Comparison of ENCODE assay signal across 21 cellular contexts in genomic region chr3:127114337-127115070, GRCh38.
DNase-seq lines count a peak whose midpoint lies in the region; ATAC-seq and TF ChIP-seq lines count a peak whose summit lies in the region.
"Had no signal": no experiment of that assay in that cellular context is flagged by ENCODE, and none has a peak within 500 bp of the region (broad histone marks: within the 10 kb centered on the region; RNA-seq: fewer than 3 reads in every experiment).

No MANE protein-coding gene starts in this region.

- H3K4me1 Mint-ChIP-seq in activated CD8-positive, alpha-beta memory T cell treated with anti-CD3 and anti-CD28 coated beads, Interleukin-2, amount 10 ng/mL, durations not matched to agents 7 days and 5 days, result no peaks in the 10 kb centered on the region
- no peaks in the 10 kb centered on the region for H3K4me1 Mint-ChIP-seq in stimulated activated memory B cell treated with anti-CD40 and anti-IgM and Interleukin-4, amounts not matched to agents 10 μg/mL and 1 μg/mL and 100 μg/mL, for 72 hours
- no peaks in the 10 kb centered on the region for H3K4me1 Mint-ChIP-seq in activated naive CD4-positive, alpha-beta T cell treated with anti-CD3 and anti-CD28 coated beads, Interleukin-2, amount 10 ng/mL, durations not matched to agents 7 days and 5 days
- H3K4me1 Mint-ChIP-seq: CD4-positive, alpha-beta memory T cell; memory B cell; T-helper 17 cell had no signal

- H3K4me3 Mint-ChIP-seq in activated CD8-positive, alpha-beta memory T cell treated with anti-CD3 and anti-CD28 coated beads, Interleukin-2, amount 10 ng/mL, durations not matched to agents 7 days and 5 days, result no peak overlapping the region
- H3K4me3 Mint-ChIP-seq in stimulated activated memory B cell treated with anti-CD40 and anti-IgM and Interleukin-4, amounts not matched to agents 10 μg/mL and 1 μg/mL and 100 μg/mL, for 72 hours, result no peak overlapping the region
- H3K4me3 Mint-ChIP-seq in activated naive CD4-positive, alpha-beta T cell treated with anti-CD3 and anti-CD28 coated beads, Interleukin-2, amount 10 ng/mL, durations not matched to agents 7 days and 5 days, result no peak overlapping the region
- H3K4me3 Mint-ChIP-seq: CD4-positive, alpha-beta memory T cell; memory B cell; T-helper 17 cell had no signal

- no peak for TF ChIP-seq CTCF in RWPE1 (conservative IDR thresholded peaks at IDR 0.05; ENCODE audit: low read depth)

- no peaks in the 10 kb centered on the region for H3K36me3 Mint-ChIP-seq in activated CD8-positive, alpha-beta memory T cell treated with anti-CD3 and anti-CD28 coated beads, Interleukin-2, amount 10 ng/mL, durations not matched to agents 7 days and 5 days
- H3K36me3 Mint-ChIP-seq in stimulated activated memory B cell treated with anti-CD40 and anti-IgM and Interleukin-4, amounts not matched to agents 10 μg/mL and 1 μg/mL and 100 μg/mL, for 72 hours, result no peaks in the 10 kb centered on the region
- H3K36me3 Mint-ChIP-seq in activated naive CD4-positive, alpha-beta T cell treated with anti-CD3 and anti-CD28 coated beads, Interleukin-2, amount 10 ng/mL, durations not matched to agents 7 days and 5 days, result no peaks in the 10 kb centered on the region
- H3K36me3 Mint-ChIP-seq: CD4-positive, alpha-beta memory T cell had no signal

- peaks cover 3% of the 10 kb centered on the region for H3K9me3 Mint-ChIP-seq in activated CD8-positive, alpha-beta memory T cell treated with anti-CD3 and anti-CD28 coated beads, Interleukin-2, amount 10 ng/mL, durations not matched to agents 7 days and 5 days (ENCODE audit: low read depth)
- peaks cover 13% of the 10 kb centered on the region for H3K9me3 Mint-ChIP-seq in stimulated activated memory B cell treated with anti-CD40 and anti-IgM and Interleukin-4, amounts not matched to agents 10 μg/mL and 1 μg/mL and 100 μg/mL, for 72 hours
- H3K9me3 Mint-ChIP-seq in activated naive CD4-positive, alpha-beta T cell treated with anti-CD3 and anti-CD28 coated beads, Interleukin-2, amount 10 ng/mL, durations not matched to agents 7 days and 5 days, result peaks cover 5% of the 10 kb centered on the region

- CTCF ChIA-PET in activated CD8-positive, alpha-beta memory T cell treated with anti-CD3 and anti-CD28 coated beads, Interleukin-2, amount 10 ng/mL, durations not matched to agents 7 days and 5 days (lab: Charles Lee), result no interaction called here
- CTCF ChIA-PET in activated naive CD4-positive, alpha-beta T cell treated with anti-CD3 and anti-CD28 coated beads, Interleukin-2, amount 10 ng/mL, durations not matched to agents 7 days and 5 days (lab: Charles Lee), result no interaction called here
- CTCF ChIA-PET in RWPE1 (lab: Yijun Ruan, JAX), result no interaction called here

- peak; percentile 50 for DNase-seq in DMS 273 (lab: John Stamatoyannopoulos, UW; ENCODE audit: unreplicated experiment)
- no peak for DNase-seq in DMS 273 treated with DMSO at 0.1 percent for 48 hours (lab: John Stamatoyannopoulos, UW)
- DNase-seq in activated CD8-positive, alpha-beta memory T cell treated with anti-CD3 and anti-CD28 coated beads, Interleukin-2, amount 50 U/mL, for 48 hours, result peak; percentile 15
- no peak for DNase-seq in activated CD8-positive, alpha-beta memory T cell treated with anti-CD3 and anti-CD28 coated beads, Interleukin-2, amount 10 ng/mL, durations not matched to agents 7 days and 5 days
- peak; percentile 80 for DNase-seq in NCI-H2171 treated with DMSO at 0.1 percent for 48 hours (lab: John Stamatoyannopoulos, UW)
- no peak for DNase-seq in activated naive CD4-positive, alpha-beta T cell treated with anti-CD3 and anti-CD28 coated beads, Interleukin-2, amount 10 ng/mL, durations not matched to agents 7 days and 5 days
- no peak for DNase-seq in RWPE1 (ENCODE audit: low spot score)
- DNase-seq: activated naive CD4-positive, alpha-beta T cell treated with Interleukin-2 at 50 U/mL for 16 hours; activated T-cell treated with anti-CD3 and anti-CD28 coated beads, Interleukin-2, amount 50 U/mL, for 48 hours; brain microvascular endothelial cell; CD4-positive, alpha-beta memory T cell; DMS53; effector CD8-positive, alpha-beta T cell; erythroblast; KBM-7; MG63; T-helper 17 cell had no signal

- POLR2A ChIA-PET in RWPE1 (lab: Yijun Ruan, JAX; ENCODE audit: low non-redundant PET), result no interaction called here

- no peak overlapping the region for H3K27ac ChIP-seq in RWPE1
- H3K27ac ChIP-seq: 22Rv1, brain microvascular endothelial cell, upper lobe of left lung had no signal

- no peak overlapping the region for H3K27ac Mint-ChIP-seq in activated CD8-positive, alpha-beta memory T cell treated with anti-CD3 and anti-CD28 coated beads, Interleukin-2, amount 10 ng/mL, durations not matched to agents 7 days and 5 days
- H3K27ac Mint-ChIP-seq in stimulated activated memory B cell treated with anti-CD40 and anti-IgM and Interleukin-4, amounts not matched to agents 10 μg/mL and 1 μg/mL and 100 μg/mL, for 72 hours, result no peak overlapping the region
- no peak overlapping the region for H3K27ac Mint-ChIP-seq in activated naive CD4-positive, alpha-beta T cell treated with anti-CD3 and anti-CD28 coated beads, Interleukin-2, amount 10 ng/mL, durations not matched to agents 7 days and 5 days
- H3K27ac Mint-ChIP-seq: CD4-positive, alpha-beta memory T cell; memory B cell; T-helper 17 cell had no signal

- no peak for ATAC-seq in activated CD8-positive, alpha-beta memory T cell treated with anti-CD3 and anti-CD28 coated beads, Interleukin-2, amount 10 ng/mL, durations not matched to agents 7 days and 5 days
- peak; percentile 37 for ATAC-seq in stimulated activated memory B cell treated with anti-CD40 and anti-IgM and Interleukin-4, amounts not matched to agents 10 μg/mL and 1 μg/mL and 100 μg/mL, for 72 hours
- ATAC-seq: T-helper 17 cell had no signal

- peaks cover 2% of the 10 kb centered on the region for H3K27me3 Mint-ChIP-seq in activated CD8-positive, alpha-beta memory T cell treated with anti-CD3 and anti-CD28 coated beads, Interleukin-2, amount 10 ng/mL, durations not matched to agents 7 days and 5 days
- H3K27me3 Mint-ChIP-seq in stimulated activated memory B cell treated with anti-CD40 and anti-IgM and Interleukin-4, amounts not matched to agents 10 μg/mL and 1 μg/mL and 100 μg/mL, for 72 hours, result no peaks in the 10 kb centered on the region
- H3K27me3 Mint-ChIP-seq in activated naive CD4-positive, alpha-beta T cell treated with anti-CD3 and anti-CD28 coated beads, Interleukin-2, amount 10 ng/mL, durations not matched to agents 7 days and 5 days, result peaks cover 4% of the 10 kb centered on the region
- H3K27me3 Mint-ChIP-seq: T-helper 17 cell had no signal

Comparison
In these comparisons a context has a peak if more than half of its experiments do, and no peak if none do; other contexts are left out.
1. DNase-seq: peak in DMS 273 (single experiment), activated CD8-positive, alpha-beta memory T cell treated with anti-CD3 and anti-CD28 coated beads, Interleukin-2, amount 50 U/mL, for 48 hours (single experiment) and NCI-H2171 treated with DMSO at 0.1 percent for 48 hours (single experiment); none in DMS 273 treated with DMSO at 0.1 percent for 48 hours (single experiment), activated CD8-positive, alpha-beta memory T cell treated with anti-CD3 and anti-CD28 coated beads, Interleukin-2, amount 10 ng/mL, durations not matched to agents 7 days and 5 days (single experiment), activated naive CD4-positive, alpha-beta T cell treated with anti-CD3 and anti-CD28 coated beads, Interleukin-2, amount 10 ng/mL, durations not matched to agents 7 days and 5 days (single experiment) and RWPE1 (single experiment).